20 cellular contexts compared by ENCODE assay signal in the genomic region with DNA sequence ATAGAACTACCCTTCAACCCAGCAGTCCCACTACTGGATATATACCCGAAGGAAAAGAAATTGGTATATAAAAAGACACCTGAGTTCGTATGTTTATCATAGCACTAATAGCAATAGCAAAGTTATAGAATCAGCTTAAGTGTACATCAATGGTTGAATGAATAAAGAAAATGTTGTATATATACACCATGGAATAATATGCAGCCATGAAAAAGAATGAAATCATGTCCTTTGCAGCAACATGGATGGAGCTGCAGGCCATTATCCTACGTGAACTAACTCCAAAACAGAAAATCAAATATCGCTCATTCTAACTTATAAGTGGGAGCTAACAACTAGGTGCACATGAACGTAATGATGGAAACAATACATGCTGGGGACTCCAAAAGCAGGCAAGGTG.
DNase-seq lines count a peak whose midpoint lies in the region; FAIRE-seq and TF ChIP-seq lines count a peak whose summit lies in the region.
"Had no signal": no experiment of that assay in that cellular context is flagged by ENCODE, and none has a peak within 500 bp of the region (broad histone marks: within the 10 kb centered on the region; RNA-seq: fewer than 3 reads in every experiment).

No MANE protein-coding gene starts in this region.

- 56% methylated on average over 5 of the region's 5 CpGs; no CpG with 5 or more reads in 1 of the 2 experiments for WGBS in H1 (ENCODE audit: extremely low coverage in 1 of 2, insufficient coverage in 1 of 2, insufficient read length in 1 of 2, insufficient replicate concordance in 2 of 2, low coverage in 1 of 2, low lambda C conversion rate in 2 of 2, missing lambda C conversion rate in 1 of 2), 2 experiments

- H3K27ac ChIP-seq in HUES6 (ENCODE audit: low read depth, low read length) (0 out of 2 replicates have a peak overlapping the region, but pooled peaks have one; percentile 1), H1 (ENCODE audit: low read depth, low read length) (no peak overlapping the region)
- H3K27ac ChIP-seq: 22Rv1, A549, BLaER1 had no signal

- H3K4me1 ChIP-seq in ES-I3 (ENCODE audit: insufficient read depth, low read length) (no peaks in the 10 kb centered on the region), HUES6 (ENCODE audit: control insufficient read depth, insufficient read depth, low read length) (peaks cover 8% of the 10 kb centered on the region), H1 (replicated peaks in 1 of 4; ENCODE audit: control insufficient read depth in 3 of 4, insufficient read depth in 4 of 4, low read length in 3 of 4) (peaks cover 0 to 3% (median 0%) of the 10 kb centered on the region in 4 experiments; a peak in 3 of 7 replicates)
- H3K4me1 ChIP-seq: A549, BE2C, BLaER1 had no signal

- no peak overlapping the region for H2BK5ac ChIP-seq in H1 (ENCODE audit: low read depth, low read length)

- POLR2A ChIA-PET in H1 (lab: Charles Lee; ENCODE audit: partially characterized antibody) = no interaction called here

- H3K9ac ChIP-seq in ES-I3 (ENCODE audit: low read depth, low read length) = peak overlapping the region; percentile 20
- no peak overlapping the region for H3K9ac ChIP-seq in HUES6 (ENCODE audit: low read length)
- no peak overlapping the region for H3K9ac ChIP-seq in H1 (replicated peaks in 1 of 4; ENCODE audit: extremely low read depth in 1 of 4, low read depth in 3 of 4, low read length in 3 of 4)
- H3K9ac ChIP-seq: BLaER1 had no signal

- no peak overlapping the region for H4K8ac ChIP-seq in H1 (ENCODE audit: extremely low read depth, insufficient read depth, low read length)

- H3K23ac ChIP-seq in H1 (ENCODE audit: insufficient read length) = no peak overlapping the region

- TF ChIP-seq POLR2A in H1 (IDR thresholded peaks at IDR 0.05; ENCODE audit: control extremely low read depth in 1 of 2, low read depth in 2 of 2, low read length in 2 of 2) = no peak

- no peak for TF ChIP-seq CTCF in H1 (IDR thresholded peaks at IDR 0.05; ENCODE audit: control extremely low read depth in 1 of 3, insufficient read depth in 1 of 3, low read depth in 1 of 3, low read length in 3 of 3)

- TF ChIP-seq RAD21 in H1 (IDR thresholded peaks at IDR 0.05 in 1 of 2, conservative IDR thresholded peaks at IDR 0.05 in 1 of 2; ENCODE audit: low read depth in 2 of 2, low read length in 2 of 2) = no peak

- no peak for FAIRE-seq in H1 (lab: Jason Lieb, UNC)
- FAIRE-seq: A549, GM12878, GM12892, GM18507 had no signal

- H3K18ac ChIP-seq in H1 (ENCODE audit: extremely low read depth, low read length) = no peak overlapping the region

- H4K20me1 ChIP-seq in H1 (replicated peaks in 1 of 2; ENCODE audit: control insufficient read depth in 1 of 2, insufficient read depth in 2 of 2, low read length in 2 of 2) = no peaks in the 10 kb centered on the region
- H4K20me1 ChIP-seq: BLaER1 had no signal

- peaks cover 2% of the 10 kb centered on the region; the same call in 1 of the 2 replicates for H3K23me2 ChIP-seq in H1 (ENCODE audit: low read depth, low read length)

- no peak overlapping the region for H2BK20ac ChIP-seq in H1 (ENCODE audit: low read length)

- H3K79me1 ChIP-seq in H1 (ENCODE audit: low read depth, low read length) = no peaks in the 10 kb centered on the region

- no peak overlapping the region for H3K14ac ChIP-seq in H1 (ENCODE audit: insufficient read length)

- H2BK12ac ChIP-seq in H1 (ENCODE audit: low read depth, low read length) = no peak overlapping the region

- H3K9me3 ChIP-seq in ES-I3 (ENCODE audit: control insufficient read depth, insufficient read depth, low read length) = peaks cover 24% of the 10 kb centered on the region
- peaks cover 23% of the 10 kb centered on the region; the same call in 1 of the 2 replicates for H3K9me3 ChIP-seq in HUES6 (ENCODE audit: control insufficient read depth, insufficient read depth, low read depth, low read length)
- H3K9me3 ChIP-seq in H1 (ENCODE audit: insufficient read depth in 2 of 2, low read depth in 1 of 2, low read length in 1 of 2) = peaks cover 0 to 3% of the 10 kb centered on the region in 2 experiments; a peak in 1 of 4 replicates
- H3K9me3 ChIP-seq: A549, BE2C, BLaER1 had no signal

- H4K5ac ChIP-seq in H1 (ENCODE audit: insufficient read length, low read depth, low read length) = no peak overlapping the region

- H3K4me3 ChIP-seq in HUES6 (ENCODE audit: low read depth, low read length) (peak overlapping the region; percentile 9; the same call in 1 of the 2 replicates), H1 (ENCODE audit: extremely low read depth in 1 of 4, insufficient read depth in 2 of 4, low read depth in 3 of 4, low read length in 4 of 4) (no peak overlapping the region)
- H3K4me3 ChIP-seq: A549, BLaER1, GM12878 had no signal

- peaks cover 25% of the 10 kb centered on the region for H3K36me3 ChIP-seq in ES-I3 (ENCODE audit: insufficient read depth, low read length)
- peaks cover 75% of the 10 kb centered on the region for H3K36me3 ChIP-seq in HUES6 (ENCODE audit: control insufficient read depth, insufficient read depth, low read length)
- peaks cover 0 to 55% (median 2%) of the 10 kb centered on the region in 4 experiments; a peak in 2 of 8 replicates for H3K36me3 ChIP-seq in H1 (ENCODE audit: control insufficient read depth in 2 of 4, insufficient read depth in 4 of 4, low read length in 3 of 4)
- H3K36me3 ChIP-seq: BE2C, BLaER1 had no signal

- CTCF ChIA-PET in H1 (lab: Charles Lee; ENCODE audit: partially characterized antibody) = no interaction called here

- no peak overlapping the region for H2AK5ac ChIP-seq in H1 (ENCODE audit: low read depth, low read length)

- H2AFZ ChIP-seq in H1 (ENCODE audit: low read length) = no peak overlapping the region

- no peaks in the 10 kb centered on the region for H3K79me2 ChIP-seq in H1 (ENCODE audit: control insufficient read depth in 1 of 2, insufficient read depth in 2 of 2, low read length in 2 of 2)

- H2BK120ac ChIP-seq in H1 (replicated peaks; ENCODE audit: low read depth, low read length) = no peak overlapping the region

- no peak for TF ChIP-seq EP300 in H1 (IDR thresholded peaks at IDR 0.05; ENCODE audit: borderline replicate concordance in 1 of 2, low read depth in 2 of 2, low read length in 2 of 2)

- no peak for DNase-seq in H1 (ENCODE audit: low read depth in 1 of 2, low spot score in 2 of 2)
- no peak for DNase-seq in NCI-H1417 treated with DMSO at 0.1 percent for 48 hours (lab: John Stamatoyannopoulos, UW)
- DNase-seq in DMS153 (lab: John Stamatoyannopoulos, UW) = no peak
- DNase-seq: BE2C; C1 segment of cervical spinal cord; CD4-positive, alpha-beta memory T cell; CD4-positive, CD25-positive, alpha-beta regulatory T cell; CD8-positive, alpha-beta memory T cell; COR-L47; DMS 273 treated with DMSO at 0.1 percent for 48 hours; DMS79 treated with DMSO at 0.1 percent for 48 hours; GDM1 had no signal

- no peak overlapping the region for H4K91ac ChIP-seq in H1 (replicated peaks; ENCODE audit: insufficient read length, low read length)

- H3K4me2 ChIP-seq in H1 (ENCODE audit: insufficient read depth in 1 of 2, low read depth in 2 of 2, low read length in 2 of 2) = no peak overlapping the region
- H3K4me2 ChIP-seq: A549, BLaER1 had no signal

- H3K27me3 ChIP-seq in HUES6 (ENCODE audit: control insufficient read depth, insufficient read depth, low read length) (no peaks in the 10 kb centered on the region), H1 (replicated peaks in 1 of 4; ENCODE audit: control insufficient read depth in 3 of 4, extremely low read depth in 1 of 4, insufficient read depth in 3 of 4, low read length in 3 of 4) (no peaks in the 10 kb centered on the region)
- H3K27me3 ChIP-seq: BE2C, BLaER1 had no signal

- no peak overlapping the region for H3K4ac ChIP-seq in H1 (replicated peaks; ENCODE audit: insufficient read length, low read depth, low read length)

- no peak overlapping the region for H3K56ac ChIP-seq in H1 (replicated peaks; ENCODE audit: insufficient read length, low read depth, low read length)

- no peak overlapping the region for H2BK15ac ChIP-seq in H1 (ENCODE audit: low read length)

TF ChIP-seq in H1, 55 proteins besides CTCF, POLR2A, EP300 and RAD21:
- no peak for TF ChIP-seq GABPA (IDR thresholded peaks at IDR 0.05; ENCODE audit: borderline replicate concordance, insufficient read depth, low read length)
- no peak for TF ChIP-seq KDM5A (IDR thresholded peaks at IDR 0.05; ENCODE audit: low read length)
- TF ChIP-seq KDM4A (IDR thresholded peaks at IDR 0.05; ENCODE audit: low read depth, low read length, severe bottlenecking) = no peak
- TF ChIP-seq TAF7 (optimal IDR thresholded peaks at IDR 0.05; ENCODE audit: borderline replicate concordance, low read depth, low read length) = no peak
- TF ChIP-seq SIRT6 (IDR thresholded peaks at IDR 0.05; ENCODE audit: low read length) = no peak
- no peak for TF ChIP-seq BCL11A (IDR thresholded peaks at IDR 0.05; ENCODE audit: low read depth in 2 of 2, low read length in 2 of 2)
- TF ChIP-seq, protein P1, sequence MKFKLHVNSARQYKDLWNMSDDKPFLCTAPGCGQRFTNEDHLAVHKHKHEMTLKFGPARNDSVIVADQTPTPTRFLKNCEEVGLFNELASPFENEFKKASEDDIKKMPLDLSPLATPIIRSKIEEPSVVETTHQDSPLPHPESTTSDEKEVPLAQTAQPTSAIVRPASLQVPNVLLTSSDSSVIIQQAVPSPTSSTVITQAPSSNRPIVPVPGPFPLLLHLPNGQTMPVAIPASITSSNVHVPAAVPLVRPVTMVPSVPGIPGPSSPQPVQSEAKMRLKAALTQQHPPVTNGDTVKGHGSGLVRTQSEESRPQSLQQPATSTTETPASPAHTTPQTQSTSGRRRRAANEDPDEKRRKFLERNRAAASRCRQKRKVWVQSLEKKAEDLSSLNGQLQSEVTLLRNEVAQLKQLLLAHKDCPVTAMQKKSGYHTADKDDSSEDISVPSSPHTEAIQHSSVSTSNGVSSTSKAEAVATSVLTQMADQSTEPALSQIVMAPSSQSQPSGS (IDR thresholded peaks at IDR 0.05; ENCODE audit: low read length) = no peak
- peak; percentile 28; the same call in 1 of the 2 replicates for TF ChIP-seq KDM1A (IDR thresholded peaks at IDR 0.05; ENCODE audit: borderline replicate concordance, low read length)
